16 cellular contexts compared by ENCODE assay signal in the genomic region with DNA sequence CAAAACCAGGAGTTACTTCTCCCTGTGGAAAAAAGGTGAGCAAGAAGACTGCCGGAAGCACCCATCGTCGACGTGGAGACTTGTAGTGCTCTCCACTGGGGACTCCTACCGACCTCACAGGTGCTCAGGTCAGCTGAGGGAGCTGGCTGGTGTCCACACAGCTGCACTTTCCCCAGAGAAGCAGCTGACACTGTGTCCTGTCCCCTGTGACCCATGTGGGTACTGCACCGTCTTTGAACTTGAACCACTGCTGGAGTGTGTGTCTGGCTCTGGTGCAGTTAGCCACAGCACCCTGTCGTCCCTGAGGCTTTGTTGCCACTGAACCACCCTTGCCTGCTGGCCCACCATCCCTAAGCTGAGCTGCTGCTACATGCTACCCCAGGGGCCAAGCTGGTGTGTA.
DNase-seq lines count a peak whose midpoint lies in the region; ATAC-seq, FAIRE-seq and TF ChIP-seq lines count a peak whose summit lies in the region.
"Had no signal": no experiment of that assay in that cellular context is flagged by ENCODE, and none has a peak within 500 bp of the region (broad histone marks: within the 10 kb centered on the region; RNA-seq: fewer than 3 reads in every experiment).

No MANE protein-coding gene starts in this region.

- no TSS peak for BruUV-seq in HepG2 (replicated peaks; lab: Mats Ljungman, UMichigan)

- no peaks in the 10 kb centered on the region for H3K79me2 ChIP-seq in HepG2 (ENCODE audit: insufficient read depth, low read length)

- TF ChIP-seq RAD21 in HepG2 (CRISPR knock-in tag; IDR thresholded peaks at IDR 0.05) = no peak

- no peaks in the 10 kb centered on the region for H4K20me1 ChIP-seq in BLaER1
- H4K20me1 ChIP-seq in HepG2 (ENCODE audit: insufficient read depth, low read length) = no peaks in the 10 kb centered on the region

- peak; percentile 48; the same call in 2 of the 3 replicates for ATAC-seq in HepG2
- ATAC-seq in upper lobe of right lung = peak; percentile 35
- ATAC-seq: A549; CD8-positive, alpha-beta T cell had no signal

- POLR2A ChIA-PET in HepG2 (lab: Yijun Ruan, JAX) = no interaction called here

- H3K27me3 ChIP-seq in BLaER1 (no peaks in the 10 kb centered on the region), HepG2 (ENCODE audit: control insufficient read depth in 1 of 2, insufficient read depth in 2 of 2, low read length in 2 of 2) (peaks cover 0 to 3% of the 10 kb centered on the region in 2 experiments; a peak in 1 of 5 replicates), upper lobe of right lung (no peaks in the 10 kb centered on the region)

- H3K4me1 ChIP-seq in BLaER1 = peaks cover 25% of the 10 kb centered on the region
- H3K4me1 ChIP-seq in HepG2 (ENCODE audit: insufficient read depth, low read length) = no peaks in the 10 kb centered on the region
- no peaks in the 10 kb centered on the region for H3K4me1 ChIP-seq in upper lobe of right lung
- H3K4me1 ChIP-seq: A549, HAP-1 had no signal

- H3K27ac ChIP-seq in BLaER1 = no peak overlapping the region
- no peak overlapping the region for H3K27ac ChIP-seq in HepG2 (ENCODE audit: extremely low read length, insufficient read depth, low read length)
- H3K27ac ChIP-seq in upper lobe of right lung = no peak overlapping the region
- H3K27ac ChIP-seq: 22Rv1, A549 had no signal

- FAIRE-seq in HepG2 (lab: Jason Lieb, UNC) = no peak
- no peak for FAIRE-seq in GM12892 (lab: Jason Lieb, UNC)
- FAIRE-seq: A549, GM19239 had no signal

- TF ChIP-seq POLR2A in HepG2 (IDR thresholded peaks at IDR 0.05; ENCODE audit: insufficient read depth in 1 of 2, low read depth in 2 of 2, low read length in 2 of 2) (no peak), GM12892 (IDR thresholded peaks at IDR 0.05; ENCODE audit: low read depth, low read length) (no peak)

- no peak overlapping the region for H3K4me3 ChIP-seq in BLaER1
- no peak overlapping the region for H3K4me3 ChIP-seq in HepG2 (replicated peaks in 1 of 3; ENCODE audit: insufficient read depth in 1 of 3, low read depth in 2 of 3, low read length in 3 of 3)
- H3K4me3 ChIP-seq in upper lobe of right lung = no peak overlapping the region
- H3K4me3 ChIP-seq: A549, HAP-1 had no signal

- DNase-seq in NCI-H1092 treated with DMSO at 0.1 percent for 48 hours (lab: John Stamatoyannopoulos, UW) (peak; percentile 2), NCI-H1092 (lab: John Stamatoyannopoulos, UW) (no peak), HepG2 (ENCODE audit: low spot score) (no peak), upper lobe of right lung (no peak), GM12892 (ENCODE audit: insufficient read length) (no peak), NCI-H510A treated with DMSO at 0.1 percent for 48 hours (lab: John Stamatoyannopoulos, UW) (no peak)
- DNase-seq: AML-193; Calu3; CD8-positive, alpha-beta T cell; DMS79 treated with DMSO at 0.1 percent for 48 hours; GF-D8 had no signal

- TF ChIP-seq EP300 in HepG2 (IDR thresholded peaks at IDR 0.05; ENCODE audit: low read depth in 2 of 2, low read length in 2 of 2) (no peak), HepG2 (CRISPR knock-in tag; IDR thresholded peaks at IDR 0.05; ENCODE audit: borderline replicate concordance) (no peak)

- intact Hi-C loops in HepG2 (cut with micrococcal nuclease; ENCODE audit: unreplicated experiment) (no loop called here), upper lobe of right lung (cut with DNase I) (no loop called here)

- H3K9me3 ChIP-seq in BLaER1 = no peaks in the 10 kb centered on the region
- H3K9me3 ChIP-seq in HepG2 (ENCODE audit: low read length) = no peaks in the 10 kb centered on the region
- H3K9me3 ChIP-seq in upper lobe of right lung = no peaks in the 10 kb centered on the region
- H3K9me3 ChIP-seq: A549, HAP-1 had no signal

- CTCF ChIA-PET in HepG2 (lab: Yijun Ruan, JAX; ENCODE audit: low intra/inter-chr PET ratio, low total read pairs) = no interaction called here

- H3K36me3 ChIP-seq in BLaER1 (no peaks in the 10 kb centered on the region), HepG2 (replicated peaks in 1 of 2; ENCODE audit: control insufficient read depth in 1 of 2, insufficient read depth in 2 of 2, low read length in 2 of 2) (no peaks in the 10 kb centered on the region), upper lobe of right lung (no peaks in the 10 kb centered on the region)
- H3K36me3 ChIP-seq: HAP-1 had no signal

- TF ChIP-seq CTCF in HepG2 (CRISPR knock-in tag; IDR thresholded peaks at IDR 0.05) (no peak), upper lobe of right lung (IDR thresholded peaks at IDR 0.05) (no peak)

- H2AFZ ChIP-seq in HepG2 (ENCODE audit: low read length) = no peak overlapping the region

- H3K4me2 ChIP-seq in BLaER1 (peak overlapping the region; percentile 69), HepG2 (ENCODE audit: low read depth, low read length) (no peak overlapping the region)
- H3K4me2 ChIP-seq: A549 had no signal

- H3K9ac ChIP-seq in BLaER1 (no peak overlapping the region), HepG2 (ENCODE audit: insufficient read depth, low read depth, low read length) (no peak overlapping the region)

- 8% methylated on average over 5 of the region's 7 CpGs for WGBS in HepG2 (ENCODE audit: low lambda C conversion rate)

- in situ Hi-C loops in HepG2 (cut with HindIII; ENCODE audit: extremely low pct_ligation_motif_present, low pct_unique_long_range_greater_than_20kb) = no loop called here

TF ChIP-seq in HepG2, 621 proteins besides CTCF, POLR2A, EP300 and RAD21:
- TF ChIP-seq ZNF652 (CRISPR knock-in tag; IDR thresholded peaks at IDR 0.05; ENCODE audit: borderline replicate concordance, low read depth) = no peak
- no peak for TF ChIP-seq REL (CRISPR knock-in tag; conservative IDR thresholded peaks at IDR 0.05)
- TF ChIP-seq, protein P1, sequence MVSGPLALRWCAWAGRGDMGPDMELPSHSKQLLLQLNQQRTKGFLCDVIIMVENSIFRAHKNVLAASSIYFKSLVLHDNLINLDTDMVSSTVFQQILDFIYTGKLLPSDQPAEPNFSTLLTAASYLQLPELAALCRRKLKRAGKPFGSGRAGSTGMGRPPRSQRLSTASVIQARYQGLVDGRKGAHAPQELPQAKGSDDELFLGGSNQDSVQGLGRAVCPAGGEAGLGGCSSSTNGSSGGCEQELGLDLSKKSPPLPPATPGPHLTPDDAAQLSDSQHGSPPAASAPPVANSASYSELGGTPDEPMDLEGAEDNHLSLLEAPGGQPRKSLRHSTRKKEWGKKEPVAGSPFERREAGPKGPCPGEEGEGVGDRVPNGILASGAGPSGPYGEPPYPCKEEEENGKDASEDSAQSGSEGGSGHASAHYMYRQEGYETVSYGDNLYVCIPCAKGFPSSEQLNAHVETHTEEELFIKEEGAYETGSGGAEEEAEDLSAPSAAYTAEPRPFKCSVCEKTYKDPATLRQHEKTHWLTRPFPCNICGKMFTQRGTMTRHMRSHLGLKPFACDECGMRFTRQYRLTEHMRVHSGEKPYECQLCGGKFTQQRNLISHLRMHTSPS (CRISPR knock-in tag; IDR thresholded peaks at IDR 0.05; ENCODE audit: low read depth) = no peak
- no peak for TF ChIP-seq ZNF263 (CRISPR knock-in tag; IDR thresholded peaks at IDR 0.05)
TF ChIP-seq in HepG2: peak in this region for 0.
